In genomic region chr17:40095944-40096791, GRCh38 we compare ENCODE assay signal across 8 cellular contexts. TPM values are rescaled to one million over a fixed set of nuclear protein-coding genes. Genes with fewer than 3 reads are reported as not detected.
DNase-seq lines count a peak whose midpoint lies in the region; ATAC-seq and TF ChIP-seq lines count a peak whose summit lies in the region.

No MANE protein-coding gene starts in this region.

- H3K9me3 ChIP-seq in right atrium auricular region (no peaks in the 10 kb centered on the region), endodermal cell (ENCODE audit: control insufficient read depth, low read length) (no peaks in the 10 kb centered on the region)

- peaks cover 10% of the 10 kb centered on the region for H3K9me3 Mint-ChIP-seq in endodermal cell

- peaks cover 0 to 81% of the 10 kb centered on the region in 2 donors for H3K4me1 ChIP-seq in right atrium auricular region
- peaks cover 5% of the 10 kb centered on the region for H3K4me1 ChIP-seq in endodermal cell (ENCODE audit: control insufficient read depth, insufficient read depth, low read length)

- H3K4me3 ChIP-seq in right atrium auricular region (no peak overlapping the region), endodermal cell (ENCODE audit: low read length) (no peak overlapping the region)

- H3K27me3 Mint-ChIP-seq in endodermal cell (ENCODE audit: insufficient read depth) = peaks cover 28% of the 10 kb centered on the region

- no peak overlapping the region for H3K9ac ChIP-seq in endodermal cell (ENCODE audit: extremely low read depth, low read length, poor library complexity, severe bottlenecking)

- peaks cover 50% of the 10 kb centered on the region for H3K36me3 ChIP-seq in right atrium auricular region
- H3K36me3 ChIP-seq in endodermal cell (ENCODE audit: control insufficient read depth, insufficient read depth, low read length) = no peaks in the 10 kb centered on the region

- no peak for TF ChIP-seq CTCF in right atrium auricular region (IDR thresholded peaks at IDR 0.05)
- no peak for TF ChIP-seq CTCF in endodermal cell (conservative IDR thresholded peaks at IDR 0.05)

- H3K36me3 Mint-ChIP-seq in endodermal cell (ENCODE audit: low read depth) = peaks cover 23% of the 10 kb centered on the region

- H3K27ac ChIP-seq in right atrium auricular region (peak overlapping the region; percentile 97 to 98), endodermal cell (ENCODE audit: low read depth, low read length) (no peak overlapping the region)

- peak; percentile 33 for ATAC-seq in GM19397 (IDR thresholded peaks at IDR 0.05; ENCODE audit: unreplicated experiment)
- ATAC-seq in HG03442 (IDR thresholded peaks at IDR 0.05; ENCODE audit: unreplicated experiment) = peak; percentile 39

- no peaks in the 10 kb centered on the region for H3K27me3 ChIP-seq in right atrium auricular region
- peaks cover 11% of the 10 kb centered on the region for H3K27me3 ChIP-seq in endodermal cell (ENCODE audit: control insufficient read depth, insufficient read depth, low read length, poor library complexity, severe bottlenecking)

- 93 to 97% methylated on average over 16 to 23 of the region's 23 CpGs for WGBS in endodermal cell (ENCODE audit: insufficient coverage in 1 of 2, insufficient read length in 1 of 2), 2 experiments

- peaks cover 17% of the 10 kb centered on the region for H3K4me1 Mint-ChIP-seq in endodermal cell

- no peak overlapping the region for H3K27ac Mint-ChIP-seq in endodermal cell

- H3K4me3 Mint-ChIP-seq in endodermal cell = no peak overlapping the region

- DNase-seq in activated CD8-positive, alpha-beta memory T cell treated with anti-CD3 and anti-CD28 coated beads, Interleukin-2, amount 50 U/mL, for 48 hours = peak; percentile 81
- DNase-seq in right atrium auricular region (ENCODE audit: low spot score) (no peak), endodermal cell (no peak), NCI-H69 (lab: John Stamatoyannopoulos, UW) (no peak), dedifferentiated amniotic fluid mesenchymal stem cell (ENCODE audit: extremely low spot score) (no peak)
- DNase-seq in stimulated activated CD8-positive, alpha-beta memory T cell treated with anti-CD3 and anti-CD28 coated beads, Interleukin-15, amount 100 ng/mL, for 24 hours (ENCODE audit: low read depth) = peak; percentile 40

RNA-seq across cellular contexts. Expression of gene NR1D1, which starts 4.2 kb away (rescaled TPM):
- 1 to 10 TPM; 8.3 to 9.9 TPM for total RNA-seq in right atrium auricular region
- total RNA-seq in endodermal cell = 1 to 10 TPM; 3.0 to 4.4 TPM
- polyA plus RNA-seq in endodermal cell (2013, experiment 1 of 2) = 3.1 TPM
- polyA plus RNA-seq in endodermal cell (2013, experiment 2 of 2) = 2.3 TPM

RNA-seq across cellular contexts. Expression of gene MSL1, which starts 25.6 kb away (rescaled TPM):
- 10 to 100 TPM; 42.2 to 52.5 TPM for total RNA-seq in right atrium auricular region
- 100 to 1,000 TPM in 1 of 2 donors, 10 to 100 TPM in 1; 95.4 to 108 TPM for total RNA-seq in endodermal cell
- polyA plus RNA-seq in endodermal cell (2013, experiment 1 of 2) = 126 TPM
- 115 TPM for polyA plus RNA-seq in endodermal cell (2013, experiment 2 of 2)

RNA-seq across cellular contexts. Expression of gene THRA, which starts 33.4 kb away (rescaled TPM):
- total RNA-seq in right atrium auricular region (10 to 100 TPM; 60.3 to 69.0 TPM), endodermal cell (10 to 100 TPM; 12.7 to 14.4 TPM)
- polyA plus RNA-seq in endodermal cell (2013, experiment 1 of 2) = 16.0 TPM
- polyA plus RNA-seq in endodermal cell (2013, experiment 2 of 2) = 15.5 TPM

RNA-seq across cellular contexts. Expression of gene MED24, which starts 42.0 kb away (rescaled TPM):
- total RNA-seq in right atrium auricular region = 10 to 100 TPM; 44.2 to 44.7 TPM
- 100 to 1,000 TPM; 106 to 124 TPM for total RNA-seq in endodermal cell
- 119 TPM for polyA plus RNA-seq in endodermal cell (2013, experiment 1 of 2)
- polyA plus RNA-seq in endodermal cell (2013, experiment 2 of 2) = 101 TPM

RNA-seq across cellular contexts. Expression of gene CASC3, which starts 44.2 kb away (rescaled TPM):
- total RNA-seq in right atrium auricular region = 10 to 100 TPM; 26.0 to 35.5 TPM
- total RNA-seq in endodermal cell = 100 to 1,000 TPM; 113 to 116 TPM
- 121 TPM for polyA plus RNA-seq in endodermal cell (2013, experiment 1 of 2)
- 108 TPM for polyA plus RNA-seq in endodermal cell (2013, experiment 2 of 2)

Comparison
In these comparisons a context has a peak if more than half of its experiments do, and no peak if none do; other contexts are left out.
1. DNase-seq: peak in activated CD8-positive, alpha-beta memory T cell treated with anti-CD3 and anti-CD28 coated beads, Interleukin-2, amount 50 U/mL, for 48 hours (single experiment) and stimulated activated CD8-positive, alpha-beta memory T cell treated with anti-CD3 and anti-CD28 coated beads, Interleukin-15, amount 100 ng/mL, for 24 hours (single experiment); none in right atrium auricular region (single experiment), endodermal cell (single experiment), NCI-H69 (single experiment) and dedifferentiated amniotic fluid mesenchymal stem cell (single experiment).